8 cellular contexts compared by ENCODE assay signal in the genomic region with DNA sequence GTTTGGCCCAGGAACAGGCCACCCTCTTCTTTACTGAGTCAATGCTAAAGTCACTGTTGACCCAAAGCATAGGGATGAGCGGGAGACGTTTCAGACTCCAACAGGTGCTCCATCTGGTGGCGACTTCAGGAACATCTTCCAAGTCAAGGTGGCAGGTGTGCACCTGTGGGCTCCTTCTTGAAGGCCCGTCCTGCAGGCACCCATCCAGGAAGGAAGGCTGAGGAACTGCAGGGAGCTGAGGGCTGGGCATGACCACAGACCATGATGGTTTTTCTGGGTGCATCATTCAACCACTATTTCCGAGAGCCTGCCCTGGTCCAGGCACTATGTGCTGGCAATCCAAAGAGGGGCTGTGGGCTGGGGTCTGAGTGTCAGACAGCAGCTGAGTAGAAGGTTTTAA.
DNase-seq lines count a peak whose midpoint lies in the region; FAIRE-seq and TF ChIP-seq lines count a peak whose summit lies in the region.

No MANE protein-coding gene starts in this region.

- no peak overlapping the region for H3K4me3 ChIP-seq in astrocyte of the cerebellum (ENCODE audit: low read depth, low read length)

- no peak for FAIRE-seq in H54 (lab: Jason Lieb, UNC)

- in situ Hi-C loops in astrocyte of the cerebellum (cut with HindIII; ENCODE audit: low sequenced_read_pairs): no loop called here

- peak; percentile 45 for TF ChIP-seq CTCF in astrocyte of the cerebellum (IDR thresholded peaks at IDR 0.05; ENCODE audit: low read depth, low read length, missing control alignments)

- DNase-seq in AG08395 (ENCODE audit: low spot score) (peak; percentile 41), H54 (ENCODE audit: insufficient read length, low spot score) (peak; percentile 14), SW480 (ENCODE audit: low spot score) (peak; percentile 58), astrocyte of the cerebellum (ENCODE audit: low read depth) (no peak), inferior parietal cortex (ENCODE audit: extremely low spot score) (peak; percentile 54), NCI-H446 (lab: John Stamatoyannopoulos, UW) (no peak), D341Med (ENCODE audit: low spot score) (no peak)
- peak; percentile 68 to 70 for DNase-seq in stimulated activated CD4-positive, alpha-beta T cell treated with anti-CD3 and anti-CD28 coated beads, Interleukin-2, amount 100 ng/mL, for 24 hours

- TF ChIP-seq POLR2A in H54 (IDR thresholded peaks at IDR 0.05; ENCODE audit: low read depth, low read length): no peak

Comparison
In these comparisons a context has a peak if more than half of its experiments do, and no peak if none do; other contexts are left out.
1. DNase-seq: peak in AG08395 (single experiment), H54 (single experiment), SW480 (single experiment), inferior parietal cortex (single experiment) and stimulated activated CD4-positive, alpha-beta T cell treated with anti-CD3 and anti-CD28 coated beads, Interleukin-2, amount 100 ng/mL, for 24 hours (2 of 2); none in astrocyte of the cerebellum (single experiment), NCI-H446 (0 of 2) and D341Med (single experiment).